In the genomic region with DNA sequence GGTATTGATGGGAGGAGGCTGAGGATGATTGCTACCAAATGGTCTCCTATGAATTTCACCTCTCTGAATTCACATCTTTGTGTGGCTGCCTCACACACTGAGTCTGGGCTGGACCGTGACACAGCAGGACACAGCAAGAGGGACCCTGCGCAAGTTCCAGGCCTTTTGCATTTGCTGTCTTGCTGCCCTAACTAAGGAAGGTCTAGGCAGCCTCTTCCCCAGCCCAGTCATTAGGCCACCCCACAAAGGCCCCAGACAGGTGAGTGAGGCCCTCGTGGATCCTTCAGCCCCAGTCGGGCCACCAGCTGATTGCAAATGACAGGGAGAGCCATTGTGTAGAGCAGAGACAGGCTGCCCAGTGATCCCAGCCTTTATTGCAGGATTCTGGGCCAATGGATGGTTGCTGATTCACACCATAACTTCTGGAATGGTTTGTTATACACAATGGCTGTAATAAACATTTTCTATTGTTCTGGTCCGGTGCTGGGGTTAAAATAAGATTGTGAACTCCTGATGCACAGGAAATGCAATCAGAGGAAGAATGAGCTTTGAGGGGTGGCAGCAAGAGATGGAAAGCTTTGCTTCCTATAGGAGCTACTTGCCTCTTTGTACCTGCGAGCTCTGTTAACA, we compare ENCODE assay signal across 25 cellular contexts.
"Had no signal": no experiment of that assay in that cellular context is flagged by ENCODE, and none has a peak within 500 bp of the region (broad histone marks: within the 10 kb centered on the region; RNA-seq: fewer than 3 reads in every experiment).

No MANE protein-coding gene starts in this region.

- H3K4me1 ChIP-seq: ascending aorta, body of pancreas, Peyer's patch had no signal

- H3K27me3 ChIP-seq: ascending aorta, body of pancreas, Peyer's patch had no signal

- H3K36me3 ChIP-seq: Peyer's patch had no signal

- H3K27ac Mint-ChIP-seq: activated B cell treated with CpG ODN at 0.5 μM for 24 hours; activated CD4-positive, alpha-beta memory T cell treated with anti-CD3 and anti-CD28 coated beads for 36 hours; activated CD4-positive, alpha-beta T cell treated with anti-CD3 and anti-CD28 coated beads, Interleukin-2, amount 10 ng/mL, durations not matched to agents 24 days and 14 days; activated naive CD4-positive, alpha-beta T cell treated with anti-CD3 and anti-CD28 coated beads, Interleukin-2, amount 50 U/mL, for 72 hours; activated naive CD8-positive, alpha-beta T cell treated with anti-CD3 and anti-CD28 coated beads, Interleukin-2, amount 50 U/mL, for 24 hours; T-helper 1 cell treated with Interleukin-12 subunit alpha and Interleukin-12 subunit beta and Interleukin-4 antibody, amounts not matched to agents 30 μg/mL and 1 μg/mL, for 36 hours had no signal

- H3K27me3 Mint-ChIP-seq: activated B cell treated with CpG ODN at 0.5 μM for 24 hours; activated CD4-positive, alpha-beta memory T cell treated with anti-CD3 and anti-CD28 coated beads for 36 hours; activated CD4-positive, alpha-beta T cell treated with anti-CD3 and anti-CD28 coated beads, Interleukin-2, amount 10 ng/mL, durations not matched to agents 24 days and 14 days; activated naive CD8-positive, alpha-beta T cell treated with anti-CD3 and anti-CD28 coated beads, Interleukin-2, amount 50 U/mL, for 24 hours had no signal

- H3K4me3 ChIP-seq: ascending aorta, body of pancreas, Peyer's patch had no signal

- H3K4me2 ChIP-seq: KMS-11 had no signal

- DNase-seq: activated B cell treated with CpG ODN at 0.5 μM for 24 hours; activated CD4-positive, alpha-beta memory T cell treated with anti-CD3 and anti-CD28 coated beads for 36 hours; activated CD4-positive, alpha-beta T cell treated with anti-CD3 and anti-CD28 coated beads for 1 hour; activated CD4-positive, alpha-beta T cell treated with anti-CD3 and anti-CD28 coated beads, Interleukin-2, amount 10 ng/mL, durations not matched to agents 24 days and 14 days; activated CD8-positive, alpha-beta memory T cell treated with anti-CD3 and anti-CD28 coated beads for 24 hours; activated effector memory CD4-positive, alpha-beta T cell treated with anti-CD3 and anti-CD28 coated beads, Interleukin-2, amount 50 U/mL, for 16 hours; activated naive CD4-positive, alpha-beta T cell treated with Interleukin-2 at 50 U/mL for 16 hours; activated naive CD8-positive, alpha-beta T cell treated with anti-CD3 and anti-CD28 coated beads, Interleukin-2, amount 50 U/mL, for 24 hours; activated T-cell treated with anti-CD3 and anti-CD28 coated beads, Interleukin-2, amount 50 U/mL, for 4 hours; amniotic stem cell; body of pancreas; NCI-H1092; NCI-H1417; NCI-H1694 treated with DMSO at 0.1 percent for 48 hours; NCI-H2029 treated with DMSO at 0.1 percent for 48 hours; NCI-H510A treated with DMSO at 0.1 percent for 48 hours; NCI-H69; NK-92 treated with Interleukin-12 subunit alpha and Interleukin-12 subunit beta, amount 100 ng/mL, for 24 hours; Peyer's patch; SHP77 had no signal

- H3K4me1 Mint-ChIP-seq: activated B cell treated with CpG ODN at 0.5 μM for 24 hours; activated CD4-positive, alpha-beta T cell treated with anti-CD3 and anti-CD28 coated beads, Interleukin-2, amount 10 ng/mL, durations not matched to agents 24 days and 14 days; activated naive CD8-positive, alpha-beta T cell treated with anti-CD3 and anti-CD28 coated beads, Interleukin-2, amount 50 U/mL, for 24 hours had no signal

- H3K9me3 Mint-ChIP-seq: activated B cell treated with CpG ODN at 0.5 μM for 24 hours; activated CD4-positive, alpha-beta memory T cell treated with anti-CD3 and anti-CD28 coated beads for 36 hours; activated CD4-positive, alpha-beta T cell treated with anti-CD3 and anti-CD28 coated beads, Interleukin-2, amount 10 ng/mL, durations not matched to agents 24 days and 14 days; activated naive CD8-positive, alpha-beta T cell treated with anti-CD3 and anti-CD28 coated beads, Interleukin-2, amount 50 U/mL, for 24 hours; activated T-cell treated with anti-CD3 and anti-CD28 coated beads, Interleukin-2, amount 50 U/mL, for 4 hours; T-helper 1 cell treated with Interleukin-12 subunit alpha and Interleukin-12 subunit beta and Interleukin-4 antibody, amounts not matched to agents 30 μg/mL and 1 μg/mL, for 36 hours had no signal

- H3K27ac ChIP-seq: ascending aorta, body of pancreas, KMS-11, Peyer's patch, RWPE1 had no signal

- H3K9me3 ChIP-seq: ascending aorta, body of pancreas, Peyer's patch had no signal

- H3K9ac ChIP-seq: KMS-11 had no signal

- H3K36me3 Mint-ChIP-seq: activated CD4-positive, alpha-beta memory T cell treated with anti-CD3 and anti-CD28 coated beads for 36 hours; activated naive CD4-positive, alpha-beta T cell treated with anti-CD3 and anti-CD28 coated beads, Interleukin-2, amount 50 U/mL, for 72 hours had no signal

- H3K4me3 Mint-ChIP-seq: activated B cell treated with CpG ODN at 0.5 μM for 24 hours; activated CD4-positive, alpha-beta memory T cell treated with anti-CD3 and anti-CD28 coated beads for 36 hours; activated CD4-positive, alpha-beta T cell treated with anti-CD3 and anti-CD28 coated beads, Interleukin-2, amount 10 ng/mL, durations not matched to agents 24 days and 14 days; activated naive CD8-positive, alpha-beta T cell treated with anti-CD3 and anti-CD28 coated beads, Interleukin-2, amount 50 U/mL, for 24 hours; activated T-cell treated with anti-CD3 and anti-CD28 coated beads, Interleukin-2, amount 50 U/mL, for 4 hours; T-helper 1 cell treated with Interleukin-12 subunit alpha and Interleukin-12 subunit beta and Interleukin-4 antibody, amounts not matched to agents 30 μg/mL and 1 μg/mL, for 36 hours had no signal
